Comparison of ENCODE assay signal across 11 cellular contexts in the genomic region with DNA sequence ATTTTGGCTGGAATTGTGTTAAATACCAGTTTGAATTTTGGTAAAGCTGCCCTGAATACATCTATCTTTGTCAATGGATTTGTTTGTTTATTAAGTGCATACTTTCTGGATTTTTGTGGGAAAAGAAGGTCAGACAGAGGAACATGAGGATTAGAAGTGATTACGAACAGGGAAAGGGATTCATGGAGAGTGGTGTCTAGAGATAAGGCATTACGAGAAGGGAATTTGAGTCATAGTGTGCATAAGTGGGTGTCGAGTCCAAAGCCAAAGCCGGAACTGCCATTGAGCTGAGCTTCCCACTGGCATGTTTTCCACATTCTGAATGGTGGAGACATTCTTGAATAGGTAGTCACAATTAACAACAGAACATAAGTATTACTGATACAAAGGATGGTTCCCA.
DNase-seq lines count a peak whose midpoint lies in the region; ATAC-seq and TF ChIP-seq lines count a peak whose summit lies in the region.
"Had no signal": no experiment of that assay in that cellular context is flagged by ENCODE, and none has a peak within 500 bp of the region (broad histone marks: within the 10 kb centered on the region; RNA-seq: fewer than 3 reads in every experiment).

No MANE protein-coding gene starts in this region.

- no peaks in the 10 kb centered on the region for H3K9me3 ChIP-seq in MM.1S (replicated peaks; ENCODE audit: insufficient read depth, low read length)
- H3K9me3 ChIP-seq: sigmoid colon had no signal

- no peak overlapping the region for H3K4me2 ChIP-seq in MM.1S (ENCODE audit: low read depth, low read length)

- H3K27me3 ChIP-seq in MM.1S (replicated peaks; ENCODE audit: insufficient read depth, low read length) (no peaks in the 10 kb centered on the region), dorsolateral prefrontal cortex (peaks cover 0 to 8% (median 0%) of the 10 kb centered on the region in 45 donors)
- H3K27me3 ChIP-seq: sigmoid colon had no signal

- TF ChIP-seq CTCF in foreskin fibroblast (IDR thresholded peaks at IDR 0.05; ENCODE audit: low read depth, low read length) (no peak), MM.1S (IDR thresholded peaks at IDR 0.05; ENCODE audit: low read length) (no peak), dorsolateral prefrontal cortex (IDR thresholded peaks at IDR 0.05 in 54 of 56, conservative IDR thresholded peaks at IDR 0.05 in 2 of 56; ENCODE audit: low read depth in 1 of 56, partially characterized antibody in 56 of 56) (no peak)

- no peaks in the 10 kb centered on the region for H3K4me1 ChIP-seq in MM.1S (ENCODE audit: low read length)

- H3K36me3 ChIP-seq in MM.1S (replicated peaks; ENCODE audit: insufficient read depth, low read length), result no peaks in the 10 kb centered on the region
- H3K36me3 ChIP-seq: sigmoid colon had no signal

- no peaks in the 10 kb centered on the region for H4K20me1 ChIP-seq in MM.1S (ENCODE audit: insufficient read depth, low read length)

- H3K4me3 ChIP-seq in foreskin fibroblast (ENCODE audit: low read depth in 1 of 2, low read length in 2 of 2) (no peak overlapping the region), MM.1S (ENCODE audit: low read length) (no peak overlapping the region), dorsolateral prefrontal cortex (no peak overlapping the region)
- H3K4me3 ChIP-seq: sigmoid colon had no signal

- H3F3A ChIP-seq in MM.1S (ENCODE audit: insufficient read depth, low read length), result no peaks in the 10 kb centered on the region

- DNase-seq in GM04504 (ENCODE audit: low read depth), result peak; percentile 90
- DNase-seq in SW 1271 (lab: John Stamatoyannopoulos, UW), result peak; percentile 63 to 81
- peak; percentile 87 to 97 for DNase-seq in foreskin fibroblast
- no peak for DNase-seq in sciatic nerve (ENCODE audit: low spot score)
- no peak for DNase-seq in MM.1S
- no peak for DNase-seq in dorsolateral prefrontal cortex
- DNase-seq in NCI-H1930 (lab: John Stamatoyannopoulos, UW), result no peak
- DNase-seq in NCI-H1436 (lab: John Stamatoyannopoulos, UW), result no peak
- DNase-seq: activated CD4-positive, alpha-beta memory T cell treated with anti-CD3 and anti-CD28 coated beads for 36 hours; sigmoid colon; stimulated activated naive CD4-positive, alpha-beta T cell had no signal

- no peak overlapping the region for H2AFZ ChIP-seq in MM.1S (ENCODE audit: low read length)

- ATAC-seq in sciatic nerve, result peak; percentile 78

- H3K27ac ChIP-seq in MM.1S (ENCODE audit: low read length), result no peak overlapping the region
- H3K27ac ChIP-seq in dorsolateral prefrontal cortex, result no peak overlapping the region
- H3K27ac ChIP-seq: sigmoid colon had no signal

- no peaks in the 10 kb centered on the region for H3K9me2 ChIP-seq in MM.1S (replicated peaks; ENCODE audit: insufficient read depth, low read length)

- no peak overlapping the region for H3K9ac ChIP-seq in MM.1S (ENCODE audit: low read length)

- no peaks in the 10 kb centered on the region for H3K79me2 ChIP-seq in MM.1S (ENCODE audit: low read length)

- intact Hi-C loops in sciatic nerve (cut with DNase I) (no loop called here), dorsolateral prefrontal cortex (cut with DNase I) (no loop called here)

Comparison
In these comparisons a context has a peak if more than half of its experiments do, and no peak if none do; other contexts are left out.
1. DNase-seq: peak in GM04504 (single experiment), SW 1271 (2 of 2) and foreskin fibroblast (2 of 2); none in sciatic nerve (single experiment), MM.1S (single experiment), dorsolateral prefrontal cortex (0 of 10), NCI-H1930 (0 of 2) and NCI-H1436 (single experiment).